In genomic region chr2:43569921-43570320, GRCh38 we compare ENCODE assay signal across 1 cellular context.
TF ChIP-seq lines count a peak whose summit lies in the region.

No MANE protein-coding gene starts in this region.

TF ChIP-seq in GM12878, 131 proteins besides CTCF, POLR2A, EP300 and RAD21:
- 0 out of 2 replicates have a peak, but pooled peaks have one; percentile 67 for TF ChIP-seq STAT3 (IDR thresholded peaks at IDR 0.05; ENCODE audit: low read depth, low read length)
- 0 out of 2 replicates have a peak, but pooled peaks have one; percentile 19 for TF ChIP-seq TBL1XR1 (IDR thresholded peaks at IDR 0.05; ENCODE audit: low read depth, low read length)
- TF ChIP-seq NBN (IDR thresholded peaks at IDR 0.05): peak; percentile 69
- peak; percentile 40; the same call in 1 of the 2 replicates for TF ChIP-seq MLLT1 (IDR thresholded peaks at IDR 0.05)
- TF ChIP-seq HCFC1 (IDR thresholded peaks at IDR 0.05; ENCODE audit: low read length): no peak
- peak; percentile 56 for TF ChIP-seq SKIL (IDR thresholded peaks at IDR 0.05; ENCODE audit: low read depth, poor library complexity, severe bottlenecking)
- TF ChIP-seq JUNB (IDR thresholded peaks at IDR 0.05): peak; percentile 24; the same call in 1 of the 2 replicates
- no peak for TF ChIP-seq MYC (IDR thresholded peaks at IDR 0.05; ENCODE audit: insufficient read depth, insufficient read length, insufficient replicate concordance, low read length, severe bottlenecking)
- TF ChIP-seq MTA2 (IDR thresholded peaks at IDR 0.05; ENCODE audit: low read depth): peak; percentile 94
- TF ChIP-seq EGR1 (IDR thresholded peaks at IDR 0.05; ENCODE audit: borderline replicate concordance in 1 of 2, low read depth in 2 of 2, low read length in 2 of 2): peak in 1 of 2 experiments; percentile 51; a peak in 1 of 3 replicates
- TF ChIP-seq NFIC (IDR thresholded peaks at IDR 0.05; ENCODE audit: low read depth, low read length): 0 out of 2 replicates have a peak, but pooled peaks have one; percentile 21
- peak; percentile 68 to 80 for TF ChIP-seq IKZF2 (IDR thresholded peaks at IDR 0.05)
- TF ChIP-seq MEF2A (IDR thresholded peaks at IDR 0.05; ENCODE audit: insufficient read depth, low read depth, low read length): peak; percentile 53; the same call in 1 of the 2 replicates
- TF ChIP-seq RAD51 (IDR thresholded peaks at IDR 0.05): 0 out of 2 replicates have a peak, but pooled peaks have one; percentile 34
- TF ChIP-seq RUNX3 (IDR thresholded peaks at IDR 0.05; ENCODE audit: low read length): peak; percentile 91
- TF ChIP-seq POU2F2 (IDR thresholded peaks at IDR 0.05; ENCODE audit: borderline replicate concordance, low read depth, low read length): 0 out of 3 replicates have a peak, but pooled peaks have one; percentile 17
- TF ChIP-seq IKZF1 (conservative IDR thresholded peaks at IDR 0.05): peak; percentile 72
- TF ChIP-seq ATF7 (IDR thresholded peaks at IDR 0.05; ENCODE audit: low read depth): peak; percentile 94
- TF ChIP-seq IRF4 (IDR thresholded peaks at IDR 0.05; ENCODE audit: low read depth, low read length): peak; percentile 36; the same call in 1 of the 2 replicates
- TF ChIP-seq PAX5 (IDR thresholded peaks at IDR 0.05; ENCODE audit: borderline replicate concordance, low read depth, low read length): peak; percentile 77
- no peak for TF ChIP-seq RBBP5 (conservative IDR thresholded peaks at IDR 0.05)
- TF ChIP-seq HSF1 (IDR thresholded peaks at IDR 0.05; ENCODE audit: low read depth, low read length): no peak
- peak; percentile 60 for TF ChIP-seq MEF2B (IDR thresholded peaks at IDR 0.05; ENCODE audit: partially characterized antibody, poor library complexity, severe bottlenecking)
- TF ChIP-seq GATAD2B (conservative IDR thresholded peaks at IDR 0.05; ENCODE audit: low read depth): no peak; the same call in 1 of the 2 replicates
- peak; percentile 86 for TF ChIP-seq PKNOX1 (IDR thresholded peaks at IDR 0.05)
- peak in 1 of 2 experiments; percentile 56; a peak in 3 of 4 replicates for TF ChIP-seq BHLHE40 (IDR thresholded peaks at IDR 0.05; ENCODE audit: borderline replicate concordance in 1 of 2, low read depth in 2 of 2, low read length in 1 of 2)
- peak; percentile 86 for TF ChIP-seq BCL11A (IDR thresholded peaks at IDR 0.05; ENCODE audit: low read depth, low read length)
- TF ChIP-seq CHD2 (IDR thresholded peaks at IDR 0.05; ENCODE audit: borderline replicate concordance, low read depth, low read length): peak; percentile 33; the same call in 1 of the 2 replicates
- peak; percentile 81 for TF ChIP-seq ATF2 (IDR thresholded peaks at IDR 0.05; ENCODE audit: low read length)
- peak; percentile 92 for TF ChIP-seq ZNF24 (IDR thresholded peaks at IDR 0.05)
- TF ChIP-seq NKRF (conservative IDR thresholded peaks at IDR 0.05): no peak
- TF ChIP-seq CREM (IDR thresholded peaks at IDR 0.05; ENCODE audit: low read depth): peak; percentile 74
- TF ChIP-seq MYB (IDR thresholded peaks at IDR 0.05; ENCODE audit: borderline replicate concordance, low read depth, low read length): peak; percentile 78; the same call in 1 of the 2 replicates
- TF ChIP-seq DPF2 (IDR thresholded peaks at IDR 0.05): peak; percentile 78
- 0 out of 2 replicates have a peak, but pooled peaks have one; percentile 52 for TF ChIP-seq HDGF (IDR thresholded peaks at IDR 0.05)
- TF ChIP-seq CREB1 (IDR thresholded peaks at IDR 0.05; ENCODE audit: low read depth): 0 out of 2 replicates have a peak, but pooled peaks have one; percentile 58
- TF ChIP-seq YBX1 (IDR thresholded peaks at IDR 0.05): no peak
- peak; percentile 67 for TF ChIP-seq NR2F1 (conservative IDR thresholded peaks at IDR 0.05)
- TF ChIP-seq SMARCA5 (IDR thresholded peaks at IDR 0.05): no peak
